ENCODE assay signal across 28 cellular contexts in the genomic region with DNA sequence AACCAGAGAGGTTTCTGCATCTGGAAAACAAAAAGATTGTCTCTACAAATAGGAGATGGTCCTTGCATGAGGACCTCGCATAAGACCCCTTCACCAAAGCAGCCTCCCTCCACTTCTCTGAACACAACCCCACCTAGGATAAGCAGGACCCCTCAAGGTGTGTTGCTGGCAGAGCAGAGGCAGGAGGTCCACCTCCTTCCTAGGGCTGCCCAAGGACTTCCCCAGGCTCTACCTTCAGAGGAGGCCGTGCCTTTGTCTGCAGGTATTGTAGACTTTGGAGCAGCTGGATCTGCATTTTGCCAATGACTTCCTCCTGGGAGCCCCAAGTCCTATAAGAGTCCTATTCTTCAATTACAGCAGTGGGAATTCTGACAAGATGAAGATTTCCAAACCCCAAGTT.
"Had no signal": no experiment of that assay in that cellular context is flagged by ENCODE, and none has a peak within 500 bp of the region (broad histone marks: within the 10 kb centered on the region; RNA-seq: fewer than 3 reads in every experiment).

No MANE protein-coding gene starts in this region.

- H3K27ac ChIP-seq: epithelial cell of prostate, gastroesophageal sphincter, heart left ventricle, lower lobe of right lung, neural progenitor cell, prostate gland, sigmoid colon, suprapubic skin, transverse colon, upper lobe of right lung, uterus had no signal

- H2AFZ ChIP-seq: neural progenitor cell had no signal

- H3K27me3 Mint-ChIP-seq: dendritic cell treated with granulocyte-macrophage colony-stimulating factor and Interleukin-4, amounts not matched to agents 40 ng/mL and 50 ng/mL, for 4 days; stimulated activated memory B cell treated with anti-CD40 and anti-IgM and Interleukin-4, amounts not matched to agents 10 μg/mL and 1 μg/mL and 100 μg/mL, for 72 hours had no signal

- H3K4me1 Mint-ChIP-seq: neural progenitor cell; stimulated activated memory B cell treated with anti-CD40 and anti-IgM and Interleukin-4, amounts not matched to agents 10 μg/mL and 1 μg/mL and 100 μg/mL, for 72 hours had no signal

- H3K9me3 Mint-ChIP-seq: dendritic cell treated with granulocyte-macrophage colony-stimulating factor and Interleukin-4, amounts not matched to agents 40 ng/mL and 50 ng/mL, for 4 days; endodermal cell; nephron; neural progenitor cell; stimulated activated memory B cell treated with anti-CD40 and anti-IgM and Interleukin-4, amounts not matched to agents 10 μg/mL and 1 μg/mL and 100 μg/mL, for 72 hours; stimulated activated naive CD8-positive, alpha-beta T cell treated with anti-CD3 and anti-CD28 coated beads, Interleukin-15, Interleukin-2, amounts not matched to agents 100 ng/mL and 50 ng/mL, for 24 hours had no signal

- H3K9ac ChIP-seq: neural progenitor cell had no signal

- H3K4me3 Mint-ChIP-seq: dendritic cell treated with granulocyte-macrophage colony-stimulating factor and Interleukin-4, amounts not matched to agents 40 ng/mL and 50 ng/mL, for 4 days; endodermal cell; nephron; neural progenitor cell; stimulated activated memory B cell treated with anti-CD40 and anti-IgM and Interleukin-4, amounts not matched to agents 10 μg/mL and 1 μg/mL and 100 μg/mL, for 72 hours; stimulated activated naive CD8-positive, alpha-beta T cell treated with anti-CD3 and anti-CD28 coated beads, Interleukin-15, Interleukin-2, amounts not matched to agents 100 ng/mL and 50 ng/mL, for 24 hours had no signal

- H3K4me2 ChIP-seq: neural progenitor cell had no signal

- H3K4me1 ChIP-seq: gastroesophageal sphincter, lower lobe of right lung, neural progenitor cell, prostate gland, sigmoid colon, suprapubic skin, transverse colon, upper lobe of right lung, uterus had no signal

- H3K9me3 ChIP-seq: gastroesophageal sphincter, heart left ventricle, lower lobe of right lung, prostate gland, sigmoid colon, suprapubic skin, transverse colon, upper lobe of right lung, uterus had no signal

- DNase-seq: effector CD8-positive, alpha-beta T cell; foreskin fibroblast; heart left ventricle; hippocampal formation; kidney glomerular epithelial cell; left colon; left ventricle myocardium superior; lower lobe of right lung; right cardiac atrium; sigmoid colon; stimulated activated CD4-positive, alpha-beta T cell treated with anti-CD3 and anti-CD28 coated beads, Interleukin-2, amount 100 ng/mL, for 24 hours; stimulated activated CD4-positive, alpha-beta T cell treated with anti-CD3 and anti-CD28 coated beads, Interleukin-4, amount 100 ng/mL, for 24 hours; transverse colon; upper lobe of right lung; uterus had no signal

- FAIRE-seq: colon, islet of Langerhans had no signal

- H3K36me3 Mint-ChIP-seq: neural progenitor cell; stimulated activated memory B cell treated with anti-CD40 and anti-IgM and Interleukin-4, amounts not matched to agents 10 μg/mL and 1 μg/mL and 100 μg/mL, for 72 hours had no signal

- H3K36me3 ChIP-seq: gastroesophageal sphincter, heart left ventricle, lower lobe of right lung, neural progenitor cell, prostate gland, sigmoid colon, suprapubic skin, transverse colon, upper lobe of right lung, uterus had no signal

- H3K27me3 ChIP-seq: gastroesophageal sphincter, heart left ventricle, neural progenitor cell, sigmoid colon, suprapubic skin, transverse colon, upper lobe of right lung, uterus had no signal

- H3K27ac Mint-ChIP-seq: dendritic cell treated with granulocyte-macrophage colony-stimulating factor and Interleukin-4, amounts not matched to agents 40 ng/mL and 50 ng/mL, for 4 days; endodermal cell; nephron; neural progenitor cell; stimulated activated memory B cell treated with anti-CD40 and anti-IgM and Interleukin-4, amounts not matched to agents 10 μg/mL and 1 μg/mL and 100 μg/mL, for 72 hours; stimulated activated naive CD8-positive, alpha-beta T cell treated with anti-CD3 and anti-CD28 coated beads, Interleukin-15, Interleukin-2, amounts not matched to agents 100 ng/mL and 50 ng/mL, for 24 hours had no signal

- H3K4me3 ChIP-seq: gastroesophageal sphincter, heart left ventricle, lower lobe of right lung, neural progenitor cell, prostate gland, sigmoid colon, suprapubic skin, transverse colon, upper lobe of right lung, uterus had no signal

- ATAC-seq: esophagus mucosa, gastroesophageal sphincter, heart left ventricle, left colon, left ventricle myocardium superior, lower lobe of right lung, right cardiac atrium, upper lobe of right lung had no signal
